Comparison of ENCODE assay signal across 8 cellular contexts in genomic region chr22:20320659-20321551, GRCh38. TPM values are rescaled to one million over a fixed set of nuclear protein-coding genes. Genes with fewer than 3 reads are reported as not detected.
DNase-seq lines count a peak whose midpoint lies in the region; TF ChIP-seq lines count a peak whose summit lies in the region.
"Not testable (repeated sequence)": the region's sequence is repeated elsewhere in the genome, so short reads cannot be mapped to it uniquely, and the experiment has no call there.

No MANE protein-coding gene starts in this region.

- not testable (repeated sequence) for TF ChIP-seq POLR2A in Peyer's patch (IDR thresholded peaks at IDR 0.05)

- H3K36me3 ChIP-seq in BJ (ENCODE audit: control insufficient read depth, insufficient read depth, low read length); Peyer's patch; effector memory CD4-positive, alpha-beta T cell (ENCODE audit: control insufficient read depth, insufficient read depth, low read length); iPS-15b (ENCODE audit: control insufficient read depth, insufficient read depth, low read length); stomach smooth muscle (ENCODE audit: control insufficient read depth in 2 of 2, insufficient read depth in 2 of 2, low read length in 2 of 2): not testable (repeated sequence)

- not testable (repeated sequence) for H3K9me3 Mint-ChIP-seq in activated naive CD4-positive, alpha-beta T cell treated with anti-CD3 and anti-CD28 coated beads for 36 hours; nephron progenitor cell

- CTCF ChIA-PET in BJ (lab: Yijun Ruan, JAX); activated naive CD4-positive, alpha-beta T cell treated with anti-CD3 and anti-CD28 coated beads for 36 hours (lab: Charles Lee): not testable (repeated sequence)

- H3K4me1 ChIP-seq in Peyer's patch (peaks cover 0 to 36% (median 7%) of the 10 kb centered on the region in 4 donors), stomach smooth muscle (ENCODE audit: control insufficient read depth, insufficient read depth, low read length) (peaks cover 30% of the 10 kb centered on the region)
- peaks cover 29% of the 10 kb centered on the region for H3K4me1 ChIP-seq in effector memory CD4-positive, alpha-beta T cell (ENCODE audit: control insufficient read depth, insufficient read depth, low read length, poor library complexity, severe bottlenecking)
- H3K4me1 ChIP-seq in iPS-15b (ENCODE audit: control insufficient read depth, insufficient read depth, low read length): not testable (repeated sequence)

- not testable (repeated sequence) for H3K27me3 ChIP-seq in BJ (ENCODE audit: control insufficient read depth, insufficient read depth, low read length); Peyer's patch; effector memory CD4-positive, alpha-beta T cell (replicated peaks; ENCODE audit: control insufficient read depth, insufficient read depth, low read length, poor library complexity, severe bottlenecking); iPS-15b (ENCODE audit: control insufficient read depth, insufficient read depth, low read length); stomach smooth muscle (ENCODE audit: control insufficient read depth in 1 of 2, insufficient read depth in 2 of 2, low read length in 2 of 2)

- intact Hi-C loops in activated naive CD4-positive, alpha-beta T cell treated with anti-CD3 and anti-CD28 coated beads for 36 hours (cut with micrococcal nuclease): loop anchor here (1.0 to 10.0 kb wide), 5 partner anchors 22 to 381 kb away; partner anchors contain the start of genes MED15 and ZNF74

- not testable (repeated sequence) for TF ChIP-seq CTCF in BJ (IDR thresholded peaks at IDR 0.05; ENCODE audit: insufficient read depth, low read depth, low read length); HFF-Myc (IDR thresholded peaks at IDR 0.05; ENCODE audit: low read depth, low read length, missing control alignments); Peyer's patch (IDR thresholded peaks at IDR 0.05); nephron progenitor cell (IDR thresholded peaks at IDR 0.05)

- not testable (repeated sequence) for DNase-seq in BJ (ENCODE audit: low read depth); HFF-Myc (ENCODE audit: extremely low read depth, low read depth); activated naive CD4-positive, alpha-beta T cell treated with anti-CD3 and anti-CD28 coated beads for 36 hours; effector memory CD4-positive, alpha-beta T cell; nephron progenitor cell
- DNase-seq in Peyer's patch: peak in 1 of 3 donors; percentile 46

- H3K9ac ChIP-seq in iPS-15b (ENCODE audit: low read depth, low read length) (peak overlapping the region; percentile 16), stomach smooth muscle (ENCODE audit: low read length in 2 of 2) (peak overlapping the region; percentile 82 to 90)

- H3K4me3 ChIP-seq in BJ (ENCODE audit: low read depth, low read length): peak overlapping the region; percentile 94
- peak overlapping the region; percentile 68 for H3K4me3 ChIP-seq in HFF-Myc (replicated peaks; ENCODE audit: low read depth, low read length)
- H3K4me3 ChIP-seq in Peyer's patch: peak overlapping the region; percentile 68 to 95 (median 80)
- peak overlapping the region; percentile 96 for H3K4me3 ChIP-seq in effector memory CD4-positive, alpha-beta T cell (ENCODE audit: insufficient read depth, low read depth, low read length, poor library complexity, severe bottlenecking)
- peak overlapping the region; percentile 75 for H3K4me3 ChIP-seq in iPS-15b (ENCODE audit: low read depth, low read length)
- peak overlapping the region; percentile 81 to 90 for H3K4me3 ChIP-seq in stomach smooth muscle (ENCODE audit: low read length in 2 of 2)

- H3K27ac Mint-ChIP-seq in activated naive CD4-positive, alpha-beta T cell treated with anti-CD3 and anti-CD28 coated beads for 36 hours: peak overlapping the region; percentile 87
- H3K27ac Mint-ChIP-seq in nephron progenitor cell: peak overlapping the region; percentile 80

- POLR2A ChIA-PET in BJ (lab: Charles Lee): not testable (repeated sequence)

- peaks cover 63% of the 10 kb centered on the region for H3K4me1 Mint-ChIP-seq in activated naive CD4-positive, alpha-beta T cell treated with anti-CD3 and anti-CD28 coated beads for 36 hours (ENCODE audit: low read depth)
- peaks cover 57% of the 10 kb centered on the region for H3K4me1 Mint-ChIP-seq in nephron progenitor cell

- H3K27ac ChIP-seq in Peyer's patch (peak overlapping the region; percentile 78 to 80 (median 79)), stomach smooth muscle (ENCODE audit: low read length) (peak overlapping the region; percentile 64)
- peak overlapping the region; percentile 77 for H3K27ac ChIP-seq in effector memory CD4-positive, alpha-beta T cell (ENCODE audit: insufficient read depth, low read length, poor library complexity, severe bottlenecking)

- peak overlapping the region; percentile 92 for H3K4me3 Mint-ChIP-seq in activated naive CD4-positive, alpha-beta T cell treated with anti-CD3 and anti-CD28 coated beads for 36 hours
- H3K4me3 Mint-ChIP-seq in nephron progenitor cell: peak overlapping the region; percentile 90

- not testable (repeated sequence) for H3K27me3 Mint-ChIP-seq in activated naive CD4-positive, alpha-beta T cell treated with anti-CD3 and anti-CD28 coated beads for 36 hours (ENCODE audit: low read depth); nephron progenitor cell (ENCODE audit: low read depth, poor library complexity)

- H3K9me3 ChIP-seq in Peyer's patch; effector memory CD4-positive, alpha-beta T cell (ENCODE audit: control insufficient read depth, low read length); iPS-15b (ENCODE audit: control insufficient read depth, insufficient read depth, low read length); stomach smooth muscle (ENCODE audit: control insufficient read depth in 2 of 2, low read length in 2 of 2): not testable (repeated sequence)

- H3K36me3 Mint-ChIP-seq in activated naive CD4-positive, alpha-beta T cell treated with anti-CD3 and anti-CD28 coated beads for 36 hours (ENCODE audit: low read depth); nephron progenitor cell (ENCODE audit: low read depth): not testable (repeated sequence)

RNA-seq across cellular contexts. Expression of gene DGCR6L, which starts 1.0 kb away (rescaled TPM):
- polyA plus RNA-seq in BJ (2011; rRNA removed): 38.9 and 65.8 TPM in 2 replicates
- 19.9 and 21.3 TPM in 2 replicates for polyA minus RNA-seq in BJ (2011; rRNA and poly(A)+ RNA removed)
- 10 to 100 TPM; 21.3 to 38.9 (median 31.9) TPM for total RNA-seq in Peyer's patch
- 10 to 100 TPM; 21.5 TPM for total RNA-seq in activated naive CD4-positive, alpha-beta T cell treated with anti-CD3 and anti-CD28 coated beads for 36 hours

RNA-seq across cellular contexts. Expression of gene RTN4R, which starts 52.8 kb away (rescaled TPM):
- 0.40 and 0.77 TPM in 2 replicates for polyA plus RNA-seq in BJ (2011; rRNA removed)
- 0.28 and 0.41 TPM in 2 replicates for polyA minus RNA-seq in BJ (2011; rRNA and poly(A)+ RNA removed)
- total RNA-seq in Peyer's patch: 1 to 10 TPM; 5.2 to 9.1 (median 5.7) TPM
- total RNA-seq in activated naive CD4-positive, alpha-beta T cell treated with anti-CD3 and anti-CD28 coated beads for 36 hours: 1 to 10 TPM; 2.1 to 2.5 TPM
